Comparison of ENCODE assay signal across 23 cellular contexts in the genomic region with DNA sequence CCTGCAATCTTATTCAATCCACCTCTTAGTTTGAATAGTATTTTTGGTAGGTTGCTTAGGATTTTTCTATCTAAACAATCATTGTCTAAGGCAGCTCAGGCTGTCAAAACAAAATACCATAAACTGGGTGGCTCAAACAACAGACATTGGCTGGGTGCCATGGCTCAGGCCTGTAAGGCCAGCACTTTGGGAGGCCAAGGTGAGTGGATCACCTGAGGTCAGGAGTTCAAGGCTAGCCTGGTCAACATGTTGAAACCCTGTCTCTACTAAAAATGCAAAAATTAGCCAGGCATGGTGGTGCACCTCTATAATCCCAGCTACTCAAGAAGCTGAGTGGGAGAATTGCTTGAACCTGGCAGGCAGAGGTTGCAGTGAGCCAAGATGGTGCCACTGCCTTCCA.
DNase-seq lines count a peak whose midpoint lies in the region; ATAC-seq and TF ChIP-seq lines count a peak whose summit lies in the region.
"Had no signal": no experiment of that assay in that cellular context is flagged by ENCODE, and none has a peak within 500 bp of the region (broad histone marks: within the 10 kb centered on the region; RNA-seq: fewer than 3 reads in every experiment).

No MANE protein-coding gene starts in this region.

- TF ChIP-seq CTCF in esophagus muscularis mucosa (IDR thresholded peaks at IDR 0.05) (no peak), chondrocyte (IDR thresholded peaks at IDR 0.05) (no peak)

- no peaks in the 10 kb centered on the region for H3K27me3 ChIP-seq in esophagus muscularis mucosa
- H3K27me3 ChIP-seq: BE2C; BLaER1 treated with 17β-estradiol and CSF1 and Interleukin-3, amounts not matched to agents 10 nM and 100 nM had no signal

- H3K36me3 Mint-ChIP-seq in activated CD8-positive, alpha-beta memory T cell treated with anti-CD3 and anti-CD28 coated beads, Interleukin-2, amount 10 ng/mL, durations not matched to agents 7 days and 5 days = no peaks in the 10 kb centered on the region
- H3K36me3 Mint-ChIP-seq in chondrocyte (ENCODE audit: low read depth) = no peaks in the 10 kb centered on the region
- H3K36me3 Mint-ChIP-seq: CD14-positive monocyte; CD8-positive, alpha-beta memory T cell had no signal

- TF ChIP-seq POLR2A in esophagus muscularis mucosa (IDR thresholded peaks at IDR 0.05; ENCODE audit: low read depth) = no peak

- peak; percentile 7 for DNase-seq in activated CD8-positive, alpha-beta memory T cell treated with anti-CD3 and anti-CD28 coated beads, Interleukin-2, amount 10 ng/mL, durations not matched to agents 7 days and 5 days
- no peak for DNase-seq in activated CD8-positive, alpha-beta memory T cell treated with anti-CD3 and anti-CD28 coated beads, Interleukin-2, amount 50 U/mL, for 4 hours
- DNase-seq in esophagus muscularis mucosa (ENCODE audit: extremely low spot score) = peak; percentile 45
- peak; percentile 2 for DNase-seq in mucosa of gallbladder (ENCODE audit: low spot score)
- DNase-seq in activated CD4-positive, CD25-positive, alpha-beta regulatory T cell (lab: John Stamatoyannopoulos, UW) = no peak
- DNase-seq in chondrocyte (ENCODE audit: low spot score) = no peak
- DNase-seq: ACHN; AML-193; BE2C; CD4-positive, alpha-beta T cell; CD8-positive, alpha-beta memory T cell; DMS 273 treated with DMSO at 0.1 percent for 48 hours; DMS79; EL; GDM1; GM23248; H7; HCEC 1CT had no signal

- H3K9me3 ChIP-seq in esophagus muscularis mucosa = peaks cover 0 to 15% (median 11%) of the 10 kb centered on the region in 4 donors
- H3K9me3 ChIP-seq: BE2C had no signal

- no peak for ATAC-seq in activated CD8-positive, alpha-beta memory T cell treated with anti-CD3 and anti-CD28 coated beads, Interleukin-2, amount 10 ng/mL, durations not matched to agents 7 days and 5 days
- ATAC-seq: A549, GM12878 had no signal

- CTCF ChIA-PET in activated CD8-positive, alpha-beta memory T cell treated with anti-CD3 and anti-CD28 coated beads, Interleukin-2, amount 10 ng/mL, durations not matched to agents 7 days and 5 days (lab: Charles Lee) = interaction anchor here (1.4 kb wide), 1 partner anchor 15 kb away, joined by 4 read pairs; no protein-coding TSS in a partner anchor

- no peak overlapping the region for H3K27ac ChIP-seq in esophagus muscularis mucosa (replicated peaks in 1 of 4)
- H3K27ac ChIP-seq: 22Rv1; A549; BLaER1 treated with 17β-estradiol and CSF1 and Interleukin-3, amounts not matched to agents 10 nM and 100 nM; GM23248 had no signal

- intact Hi-C loops in esophagus muscularis mucosa (cut with DNase I) = no loop called here

- no peak overlapping the region for H3K27ac Mint-ChIP-seq in activated CD8-positive, alpha-beta memory T cell treated with anti-CD3 and anti-CD28 coated beads, Interleukin-2, amount 10 ng/mL, durations not matched to agents 7 days and 5 days
- no peak overlapping the region for H3K27ac Mint-ChIP-seq in chondrocyte (ENCODE audit: unreplicated experiment)
- H3K27ac Mint-ChIP-seq: CD14-positive monocyte; CD4-positive, alpha-beta T cell had no signal

- H3K9me3 Mint-ChIP-seq in activated CD8-positive, alpha-beta memory T cell treated with anti-CD3 and anti-CD28 coated beads, Interleukin-2, amount 10 ng/mL, durations not matched to agents 7 days and 5 days (ENCODE audit: low read depth) = no peaks in the 10 kb centered on the region
- peaks cover 15% of the 10 kb centered on the region for H3K9me3 Mint-ChIP-seq in chondrocyte (ENCODE audit: low read depth)

- no peak overlapping the region for H3K4me3 Mint-ChIP-seq in activated CD8-positive, alpha-beta memory T cell treated with anti-CD3 and anti-CD28 coated beads, Interleukin-2, amount 10 ng/mL, durations not matched to agents 7 days and 5 days
- H3K4me3 Mint-ChIP-seq in chondrocyte (ENCODE audit: unreplicated experiment) = no peak overlapping the region
- H3K4me3 Mint-ChIP-seq: CD14-positive monocyte; CD4-positive, alpha-beta T cell; CD8-positive, alpha-beta memory T cell had no signal

- no peaks in the 10 kb centered on the region for H3K4me1 Mint-ChIP-seq in activated CD8-positive, alpha-beta memory T cell treated with anti-CD3 and anti-CD28 coated beads, Interleukin-2, amount 10 ng/mL, durations not matched to agents 7 days and 5 days
- H3K4me1 Mint-ChIP-seq in chondrocyte (ENCODE audit: low read depth) = no peaks in the 10 kb centered on the region
- H3K4me1 Mint-ChIP-seq: CD14-positive monocyte; CD8-positive, alpha-beta memory T cell had no signal

- TF ChIP-seq EP300 in esophagus muscularis mucosa (IDR thresholded peaks at IDR 0.05) = no peak

- no peaks in the 10 kb centered on the region for H3K4me1 ChIP-seq in esophagus muscularis mucosa
- H3K4me1 ChIP-seq: A549; BE2C; BLaER1 treated with 17β-estradiol and CSF1 and Interleukin-3, amounts not matched to agents 10 nM and 100 nM had no signal

- no peak overlapping the region for H3K4me3 ChIP-seq in esophagus muscularis mucosa
- H3K4me3 ChIP-seq: A549; BLaER1 treated with 17β-estradiol and CSF1 and Interleukin-3, amounts not matched to agents 10 nM and 100 nM; GM12878; GM23248 had no signal

- H3K36me3 ChIP-seq in esophagus muscularis mucosa = no peaks in the 10 kb centered on the region
- H3K36me3 ChIP-seq: BE2C; BLaER1 treated with 17β-estradiol and CSF1 and Interleukin-3, amounts not matched to agents 10 nM and 100 nM had no signal

- peaks cover 23% of the 10 kb centered on the region for H3K27me3 Mint-ChIP-seq in activated CD8-positive, alpha-beta memory T cell treated with anti-CD3 and anti-CD28 coated beads, Interleukin-2, amount 10 ng/mL, durations not matched to agents 7 days and 5 days
- peaks cover 12% of the 10 kb centered on the region for H3K27me3 Mint-ChIP-seq in chondrocyte (ENCODE audit: low read depth)

Comparison
In these comparisons a context has a peak if more than half of its experiments do, and no peak if none do; other contexts are left out.
1. DNase-seq: peak in activated CD8-positive, alpha-beta memory T cell treated with anti-CD3 and anti-CD28 coated beads, Interleukin-2, amount 10 ng/mL, durations not matched to agents 7 days and 5 days (single experiment), esophagus muscularis mucosa (single experiment) and mucosa of gallbladder (single experiment); none in activated CD8-positive, alpha-beta memory T cell treated with anti-CD3 and anti-CD28 coated beads, Interleukin-2, amount 50 U/mL, for 4 hours (single experiment), activated CD4-positive, CD25-positive, alpha-beta regulatory T cell (0 of 4) and chondrocyte (single experiment).